8 cellular contexts compared by ENCODE assay signal in genomic region chr1:161621181-161622000, GRCh38. TPM values are rescaled to one million over a fixed set of nuclear protein-coding genes. Genes with fewer than 3 reads are reported as not detected.
DNase-seq lines count a peak whose midpoint lies in the region; ATAC-seq, FAIRE-seq and TF ChIP-seq lines count a peak whose summit lies in the region.
"Not testable (repeated sequence)": the region's sequence is repeated elsewhere in the genome, so short reads cannot be mapped to it uniquely, and the experiment has no call there.

No MANE protein-coding gene starts in this region.

- CTCF ChIA-PET in K562 (lab: Yijun Ruan, JAX; ENCODE audit: low intra/inter-chr PET ratio) = not testable (repeated sequence)

- peak; percentile 11 for FAIRE-seq in K562 (lab: Jason Lieb, UNC)

- not testable (repeated sequence) for H3K79me2 ChIP-seq in GM23248 (ENCODE audit: insufficient read depth)
- peaks cover 12% of the 10 kb centered on the region; the same call in 2 of the 3 replicates for H3K79me2 ChIP-seq in K562 (ENCODE audit: control insufficient read depth, insufficient read depth, low read length)

- H4K20me1 ChIP-seq in GM23248 (ENCODE audit: insufficient read depth); K562 (replicated peaks; ENCODE audit: control insufficient read depth, insufficient read depth, low read length): not testable (repeated sequence)

- not testable (repeated sequence) for H3K4me1 ChIP-seq in GM23248 (ENCODE audit: insufficient read depth); K562 (replicated peaks in 1 of 2; ENCODE audit: control insufficient read depth in 2 of 2, insufficient read depth in 2 of 2, low read length in 2 of 2)

- BruUV-seq in K562 (replicated peaks; lab: Mats Ljungman, UMichigan) = TSS peak; percentile 34

- TF ChIP-seq EP300 in K562 (IDR thresholded peaks at IDR 0.05; ENCODE audit: low read length) = peak; percentile 55

- peak overlapping the region; percentile 73 for H3K4me2 ChIP-seq in GM23248 (ENCODE audit: unreplicated experiment)
- peak overlapping the region; percentile 85 for H3K4me2 ChIP-seq in K562 (ENCODE audit: insufficient read depth, low read length)

- H3F3A ChIP-seq in GM23248 (ENCODE audit: insufficient read depth) = not testable (repeated sequence)

- not testable (repeated sequence) for H3K36me3 ChIP-seq in GM23248 (ENCODE audit: low read depth); K562 (ENCODE audit: control insufficient read depth, insufficient read depth, low read length)

- not testable (repeated sequence) for H3K9me2 ChIP-seq in GM23248 (ENCODE audit: insufficient read depth)

- TF ChIP-seq CTCF in K562 (IDR thresholded peaks at IDR 0.05 in 2 of 3, conservative IDR thresholded peaks at IDR 0.05 in 1 of 3; ENCODE audit: insufficient read depth in 2 of 3, low read depth in 1 of 3, low read length in 3 of 3) = peak in 2 of 3 experiments; percentile 5 to 7; a peak in 2 of 6 replicates

- H3K4me3 ChIP-seq in GM23248 (peak overlapping the region; percentile 88), K562 (peak overlapping the region; percentile 43)

- not testable (repeated sequence) for H3K9me3 ChIP-seq in GM23248 (ENCODE audit: low read depth); K562 (replicated peaks; ENCODE audit: control insufficient read depth, insufficient read depth, low read depth, low read length)

- DNase-seq in DMS 273 treated with DMSO at 0.1 percent for 48 hours (lab: John Stamatoyannopoulos, UW) (peak; percentile 77), GM23248 (peak; percentile 83), NCI-H146 (lab: John Stamatoyannopoulos, UW) (peak; percentile 27), K562 (ENCODE audit: extremely low read depth in 1 of 4, low spot score in 3 of 4) (peak; percentile 56 to 91 (median 62)), left ventricle myocardium superior (peak; percentile 63), non-pigmented ciliary epithelial cell (ENCODE audit: low read depth) (peak; percentile 68)
- peak; percentile 80 for DNase-seq in stimulated activated CD8-positive, alpha-beta memory T cell treated with anti-CD3 and anti-CD28 coated beads, Interleukin-7, amount 100 ng/mL, for 24 hours (ENCODE audit: low read depth)

- in situ Hi-C loops in GM23248 (cut with MboI) = not testable (repeated sequence)
- in situ Hi-C loops in K562 (cut with MboI) = loop anchor here (5.0 kb wide), 1 partner anchor 79 kb away; no protein-coding TSS in a partner anchor

- 1 to 3% methylated on average over 41 of the region's 41 CpGs for WGBS in GM23248 (ENCODE audit: low coverage in 1 of 2, low lambda C conversion rate in 2 of 2, missing lambda C conversion rate in 2 of 2), 2 experiments
- under 1% methylated on average over 41 of the region's 41 CpGs for WGBS in K562 (ENCODE audit: insufficient coverage, low coverage, missing lambda C conversion rate)

- not testable (repeated sequence) for H3K27me3 ChIP-seq in GM23248 (replicated peaks; ENCODE audit: insufficient read depth); K562 (ENCODE audit: control insufficient read depth in 2 of 2, insufficient read depth in 2 of 2, low read length in 2 of 2)

- H3K9ac ChIP-seq in GM23248 = peak overlapping the region; percentile 78
- H3K9ac ChIP-seq in K562 (ENCODE audit: insufficient read depth in 1 of 2, low read depth in 2 of 2, low read length in 2 of 2) = peak overlapping the region; percentile 80 to 89

- TF ChIP-seq POLR2A in K562 (conservative IDR thresholded peaks at IDR 0.05) = peak; percentile 60

- TF ChIP-seq RAD21 in K562 (CRISPR knock-in tag; conservative IDR thresholded peaks at IDR 0.05 in 1 of 2, IDR thresholded peaks at IDR 0.05 in 1 of 2) = peak in 1 of 2 experiments; percentile 39; a peak in 2 of 4 replicates

- H2AFZ ChIP-seq in GM23248 (peak overlapping the region; percentile 84), K562 (ENCODE audit: low read depth, low read length) (peak overlapping the region; percentile 90)

- intact Hi-C loops in K562 (cut with micrococcal nuclease) = loop anchor here (10.0 kb wide), 1 partner anchor 137 kb away; no protein-coding TSS in a partner anchor
- intact Hi-C loops in left ventricle myocardium superior (cut with micrococcal nuclease) = not testable (repeated sequence)

- POLR2A ChIA-PET in K562 (lab: Yijun Ruan, JAX) = interaction anchor here (1.8 kb wide), 1 partner anchor 9 kb away, joined by 11 read pairs; no protein-coding TSS in a partner anchor

- H3K27ac ChIP-seq in GM23248 (peak overlapping the region; percentile 53), K562 (ENCODE audit: extremely low read depth, low read depth, low read length) (peak overlapping the region; percentile 86)

- H3K9me1 ChIP-seq in K562 (ENCODE audit: control insufficient read depth, insufficient read depth, low read length) = not testable (repeated sequence)

- ATAC-seq in activated CD4-positive, CD25-positive, alpha-beta regulatory T cell treated with anti-CD3 and anti-CD28 coated beads, Interleukin-2, amount 50 U/mL, for 24 hours = peak; percentile 75 to 84
- peak; percentile 40 for ATAC-seq in K562
- peak; percentile 64 for ATAC-seq in left ventricle myocardium superior

TF ChIP-seq in K562, 482 proteins besides CTCF, POLR2A, EP300 and RAD21 (continues in another document):
- peak; percentile 36; the same call in 1 of the 2 replicates for TF ChIP-seq JUND (IDR thresholded peaks at IDR 0.05; ENCODE audit: borderline replicate concordance, low read depth, low read length)
- not testable (repeated sequence) for TF ChIP-seq JUND (tag; IDR thresholded peaks at IDR 0.05; ENCODE audit: borderline replicate concordance, low read depth, low read length); NR2C2 (CRISPR knock-in tag; IDR thresholded peaks at IDR 0.05); TOE1 (CRISPR knock-in tag; IDR thresholded peaks at IDR 0.05; ENCODE audit: borderline replicate concordance, low read depth)
- peak; percentile 46; the same call in 1 of the 2 replicates for TF ChIP-seq NR2C2 (tag; IDR thresholded peaks at IDR 0.05)
- TF ChIP-seq TOE1 (IDR thresholded peaks at IDR 0.05; ENCODE audit: borderline replicate concordance) = peak; percentile 64; the same call in 1 of the 2 replicates
- TF ChIP-seq RB1 (IDR thresholded peaks at IDR 0.05; ENCODE audit: low read depth) = peak; percentile 31; the same call in 1 of the 2 replicates

RNA-seq across cellular contexts. Expression of gene FCGR3B, which starts 9.6 kb away (rescaled TPM):
- total RNA-seq in GM23248 (2014; rRNA removed; shearing (Covaris generic)) = not detected in 2 replicates
- not detected in 2 replicates for polyA plus RNA-seq in GM23248 (2016; fragmentation: Nextera tagmentation; extraction: Ambion mirVana)
- 1.4 and 2.2 TPM in 2 replicates for total RNA-seq in K562 (2011; cell fraction: chromatin; rRNA removed; ENCODE audit: low replicate concordance)
- total RNA-seq in K562 (2011; cell fraction: nucleolus; rRNA removed) = 1.3 and 2.0 TPM in 2 replicates
- 2.4 and 2.8 TPM in 2 replicates for total RNA-seq in K562 (2011; cell fraction: nucleoplasm; rRNA removed)
- total RNA-seq in K562 (2014; rRNA removed) = 0.08 and 0.18 TPM in 2 replicates
- 0.40 and 0.54 TPM in 2 replicates for total RNA-seq in K562 (2014; rRNA removed; fragmentation: Illumina TruSeq; extraction: Trizol)
- total RNA-seq in K562 (2015; rRNA removed; fragmentation: Illumina TruSeq; extraction: Trizol) = 0.19 and 0.36 TPM in 2 replicates
- 0.11 and 0.49 TPM in 2 replicates for total RNA-seq in K562 (2021)
- polyA plus RNA-seq in K562 (2011; rRNA removed) = 0.87 and 1.1 TPM in 2 replicates
- polyA plus RNA-seq in K562 (2011; cell fraction: cytosol; rRNA removed) = 0.18 and 0.25 TPM in 2 replicates
- polyA plus RNA-seq in K562 (2011; cell fraction: nucleus; rRNA removed) = 0.95 and 1.6 TPM in 2 replicates
- 0.55 and 1.00 TPM in 2 replicates for polyA plus RNA-seq in K562 (2012)
- 0.27 and 0.35 TPM in 2 replicates for polyA plus RNA-seq in K562 (2014; fragmentation: Illumina TruSeq; extraction: Trizol)
- under 1 TPM; 0.41 TPM for polyA plus RNA-seq in K562 (2014; fragmentation: Nextera tagmentation; extraction: Ambion mirVana)
- 0.27 and 0.36 TPM in 2 replicates for polyA plus RNA-seq in K562 (2014; rRNA removed)
- polyA minus RNA-seq in K562 (2011; rRNA and poly(A)+ RNA removed) = 1.1 and 1.4 TPM in 2 replicates
- not detected in 2 replicates for polyA minus RNA-seq in K562 (2011; cell fraction: cytosol; rRNA and poly(A)+ RNA removed)
- 0.94 and 2.4 TPM in 2 replicates for polyA minus RNA-seq in K562 (2011; cell fraction: nucleus; rRNA and poly(A)+ RNA removed)
- 3.3 TPM for total RNA-seq in left ventricle myocardium superior

RNA-seq across cellular contexts. Expression of gene FCGR2B, which starts 41.6 kb away (rescaled TPM):
- total RNA-seq in GM23248 (2014; rRNA removed; shearing (Covaris generic)) = not detected in 2 replicates
- polyA plus RNA-seq in GM23248 (2016; fragmentation: Nextera tagmentation; extraction: Ambion mirVana) (0.18 TPM in 1 of 2 replicates, not detected in the other), K562 (2011; rRNA removed) (4.0 and 14.5 TPM in 2 replicates), K562 (2014; fragmentation: Illumina TruSeq; extraction: Trizol) (3.9 and 4.1 TPM in 2 replicates), K562 (2014; fragmentation: Nextera tagmentation; extraction: Ambion mirVana) (1 to 10 TPM; 6.4 to 8.9 TPM), K562 (2014; rRNA removed) (3.3 and 4.1 TPM in 2 replicates)
- total RNA-seq in K562 (2011; cell fraction: chromatin; rRNA removed; ENCODE audit: low replicate concordance) = 6.8 and 7.4 TPM in 2 replicates
- 5.1 and 7.0 TPM in 2 replicates for total RNA-seq in K562 (2011; cell fraction: nucleolus; rRNA removed)
- total RNA-seq in K562 (2011; cell fraction: nucleoplasm; rRNA removed) = 7.6 and 9.9 TPM in 2 replicates
- total RNA-seq in K562 (2014; rRNA removed) (1.6 and 3.1 TPM in 2 replicates), K562 (2014; rRNA removed; fragmentation: Illumina TruSeq; extraction: Trizol) (3.1 and 3.3 TPM in 2 replicates), K562 (2015; rRNA removed; fragmentation: Illumina TruSeq; extraction: Trizol) (1.7 and 2.0 TPM in 2 replicates), K562 (2021) (2.4 and 3.1 TPM in 2 replicates), left ventricle myocardium superior (12.6 TPM)
- 4.3 and 14.1 TPM in 2 replicates for polyA plus RNA-seq in K562 (2011; cell fraction: cytosol; rRNA removed)
- 10.8 and 35.5 TPM in 2 replicates for polyA plus RNA-seq in K562 (2011; cell fraction: nucleus; rRNA removed)
- polyA plus RNA-seq in K562 (2012) = 14.5 and 18.1 TPM in 2 replicates
- polyA minus RNA-seq in K562 (2011; rRNA and poly(A)+ RNA removed) = 3.1 and 8.7 TPM in 2 replicates
- polyA minus RNA-seq in K562 (2011; cell fraction: cytosol; rRNA and poly(A)+ RNA removed) = 0.86 and 1.5 TPM in 2 replicates
- polyA minus RNA-seq in K562 (2011; cell fraction: nucleus; rRNA and poly(A)+ RNA removed) = 2.6 and 9.2 TPM in 2 replicates

Comparison
In these comparisons a context has a peak if more than half of its experiments do, and no peak if none do; other contexts are left out.
1. Peak in every context shown above with its lines: DNase-seq, ATAC-seq, H3K4me3 ChIP-seq and H3K27ac ChIP-seq.
2. DNase-seq: peak in every context shown above with its lines; median percentile 83 in GM23248; 80 in stimulated activated CD8-positive, alpha-beta memory T cell treated with anti-CD3 and anti-CD28 coated beads, Interleukin-7, amount 100 ng/mL, for 24 hours; 77 in DMS 273 treated with DMSO at 0.1 percent for 48 hours; 68 in non-pigmented ciliary epithelial cell; 63 in left ventricle myocardium superior; 62 in K562; 27 in NCI-H146.